1 cellular context compared by ENCODE assay signal in the genomic region with DNA sequence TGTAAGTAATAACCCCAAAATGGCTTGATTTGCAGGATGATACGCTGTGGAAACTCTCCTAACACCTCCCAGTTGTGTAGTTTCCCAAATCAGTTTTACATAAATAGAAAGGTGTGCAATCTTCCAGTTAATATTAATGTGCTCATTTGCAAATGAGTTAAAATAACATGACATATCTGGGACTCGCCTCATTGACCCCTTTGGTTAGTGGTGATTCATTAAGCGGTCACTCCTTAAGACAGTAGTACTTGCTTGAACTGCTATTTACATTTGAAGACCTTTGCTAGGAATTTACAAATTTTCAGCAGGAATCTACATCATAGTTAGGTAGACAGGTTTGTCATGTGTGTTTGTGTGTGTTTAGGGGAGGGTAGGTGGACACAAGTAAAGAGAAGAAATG.
TF ChIP-seq lines count a peak whose summit lies in the region.

No MANE protein-coding gene starts in this region.

TF ChIP-seq in SK-N-SH treated with all-trans-retinoic acid at 6 μM for 48 hours, 23 proteins besides CTCF, POLR2A, EP300 and RAD21 (continued from another document):
- TF ChIP-seq, protein P1, sequence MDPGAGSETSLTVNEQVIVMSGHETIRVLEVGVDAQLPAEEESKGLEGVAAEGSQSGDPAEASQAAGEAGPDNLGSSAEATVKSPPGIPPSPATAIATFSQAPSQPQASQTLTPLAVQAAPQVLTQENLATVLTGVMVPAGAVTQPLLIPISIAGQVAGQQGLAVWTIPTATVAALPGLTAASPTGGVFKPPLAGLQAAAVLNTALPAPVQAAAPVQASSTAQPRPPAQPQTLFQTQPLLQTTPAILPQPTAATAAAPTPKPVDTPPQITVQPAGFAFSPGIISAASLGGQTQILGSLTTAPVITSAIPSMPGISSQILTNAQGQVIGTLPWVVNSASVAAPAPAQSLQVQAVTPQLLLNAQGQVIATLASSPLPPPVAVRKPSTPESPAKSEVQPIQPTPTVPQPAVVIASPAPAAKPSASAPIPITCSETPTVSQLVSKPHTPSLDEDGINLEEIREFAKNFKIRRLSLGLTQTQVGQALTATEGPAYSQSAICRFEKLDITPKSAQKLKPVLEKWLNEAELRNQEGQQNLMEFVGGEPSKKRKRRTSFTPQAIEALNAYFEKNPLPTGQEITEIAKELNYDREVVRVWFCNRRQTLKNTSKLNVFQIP (CRISPR knock-in tag; IDR thresholded peaks at IDR 0.05; ENCODE audit: borderline replicate concordance, low read depth), result no peak
